ENCODE assay signal across 2 cellular contexts in the genomic region with DNA sequence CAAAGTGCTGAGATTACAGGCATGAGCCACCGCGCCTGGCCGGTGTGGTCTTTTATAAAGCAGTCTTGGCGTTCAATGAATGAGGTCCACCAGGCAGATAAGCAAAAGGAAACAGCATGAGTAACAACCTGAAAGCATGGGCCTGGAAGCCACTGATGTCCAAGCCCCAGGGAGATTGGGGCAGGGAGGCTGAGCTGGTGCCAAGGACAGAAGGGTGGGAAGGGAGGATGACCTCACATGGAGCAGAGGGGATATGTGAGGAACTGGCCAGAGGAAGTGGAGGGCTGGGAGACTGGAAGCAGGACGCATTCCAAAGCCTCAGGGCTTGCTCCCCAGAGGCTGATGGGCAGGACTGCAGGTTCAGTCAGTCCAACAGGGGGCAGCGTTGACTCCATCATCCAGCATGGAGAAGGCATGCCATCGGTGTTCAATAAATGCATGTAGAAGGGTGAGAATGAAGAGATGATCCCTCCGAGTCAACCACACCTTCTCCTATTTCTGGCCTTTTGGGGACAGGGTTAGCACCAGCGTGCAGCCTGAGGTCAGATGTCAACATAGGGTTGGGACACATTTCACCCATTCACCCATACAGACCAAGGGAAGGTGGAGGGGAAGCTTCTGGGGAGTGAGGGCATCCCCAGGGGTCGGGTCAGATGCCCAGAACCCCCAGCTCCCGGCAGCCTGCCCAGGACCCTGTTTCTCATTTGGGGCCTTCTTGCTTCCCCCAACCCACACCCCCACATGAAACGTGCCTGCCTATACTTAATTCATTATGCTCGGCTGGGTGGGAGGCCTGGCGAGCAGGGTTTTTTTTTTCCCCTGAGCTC.
TF ChIP-seq lines count a peak whose summit lies in the region.

No MANE protein-coding gene starts in this region.

TF ChIP-seq in IMR-90, 13 proteins besides CTCF, POLR2A, EP300 and RAD21:
- TF ChIP-seq CHD1 (IDR thresholded peaks at IDR 0.05; ENCODE audit: low read depth, low read length) (no peak), RCOR1 (IDR thresholded peaks at IDR 0.05; ENCODE audit: insufficient replicate concordance, low read length) (no peak)

TF ChIP-seq in HepG2, 621 proteins besides CTCF, POLR2A, EP300 and RAD21:
- TF ChIP-seq ZNF274 (CRISPR knock-in tag; IDR thresholded peaks at IDR 0.05) = 0 out of 2 replicates have a peak, but pooled peaks have one; percentile 35
- TF ChIP-seq RBM22 (optimal IDR thresholded peaks at IDR 0.05; ENCODE audit: low read length) = no peak
- peak; percentile 98 for TF ChIP-seq ZKSCAN8 (CRISPR knock-in tag; IDR thresholded peaks at IDR 0.05; ENCODE audit: borderline replicate concordance)
- TF ChIP-seq, protein P1, sequence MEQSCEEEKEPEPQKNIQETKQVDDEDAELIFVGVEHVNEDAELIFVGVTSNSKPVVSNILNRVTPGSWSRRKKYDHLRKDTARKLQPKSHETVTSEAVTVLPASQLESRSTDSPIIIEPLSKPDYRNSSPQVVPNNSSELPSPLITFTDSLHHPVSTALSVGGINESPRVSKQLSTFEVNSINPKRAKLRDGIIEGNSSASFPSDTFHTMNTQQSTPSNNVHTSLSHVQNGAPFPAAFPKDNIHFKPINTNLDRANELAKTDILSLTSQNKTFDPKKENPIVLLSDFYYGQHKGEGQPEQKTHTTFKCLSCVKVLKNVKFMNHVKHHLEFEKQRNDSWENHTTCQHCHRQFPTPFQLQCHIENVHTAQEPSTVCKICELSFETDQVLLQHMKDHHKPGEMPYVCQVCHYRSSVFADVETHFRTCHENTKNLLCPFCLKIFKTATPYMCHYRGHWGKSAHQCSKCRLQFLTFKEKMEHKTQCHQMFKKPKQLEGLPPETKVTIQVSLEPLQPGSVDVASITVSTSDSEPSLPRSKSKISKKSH (CRISPR knock-in tag; IDR thresholded peaks at IDR 0.05; ENCODE audit: borderline replicate concordance) = no peak
- no peak for TF ChIP-seq POLR2G (IDR thresholded peaks at IDR 0.05; ENCODE audit: low read depth, low read length)
- TF ChIP-seq STAG1 (CRISPR knock-in tag; IDR thresholded peaks at IDR 0.05) = peak; percentile 32; the same call in 1 of the 2 replicates
- no peak for TF ChIP-seq ZNF264 (CRISPR knock-in tag; IDR thresholded peaks at IDR 0.05)
- TF ChIP-seq, protein P2, sequence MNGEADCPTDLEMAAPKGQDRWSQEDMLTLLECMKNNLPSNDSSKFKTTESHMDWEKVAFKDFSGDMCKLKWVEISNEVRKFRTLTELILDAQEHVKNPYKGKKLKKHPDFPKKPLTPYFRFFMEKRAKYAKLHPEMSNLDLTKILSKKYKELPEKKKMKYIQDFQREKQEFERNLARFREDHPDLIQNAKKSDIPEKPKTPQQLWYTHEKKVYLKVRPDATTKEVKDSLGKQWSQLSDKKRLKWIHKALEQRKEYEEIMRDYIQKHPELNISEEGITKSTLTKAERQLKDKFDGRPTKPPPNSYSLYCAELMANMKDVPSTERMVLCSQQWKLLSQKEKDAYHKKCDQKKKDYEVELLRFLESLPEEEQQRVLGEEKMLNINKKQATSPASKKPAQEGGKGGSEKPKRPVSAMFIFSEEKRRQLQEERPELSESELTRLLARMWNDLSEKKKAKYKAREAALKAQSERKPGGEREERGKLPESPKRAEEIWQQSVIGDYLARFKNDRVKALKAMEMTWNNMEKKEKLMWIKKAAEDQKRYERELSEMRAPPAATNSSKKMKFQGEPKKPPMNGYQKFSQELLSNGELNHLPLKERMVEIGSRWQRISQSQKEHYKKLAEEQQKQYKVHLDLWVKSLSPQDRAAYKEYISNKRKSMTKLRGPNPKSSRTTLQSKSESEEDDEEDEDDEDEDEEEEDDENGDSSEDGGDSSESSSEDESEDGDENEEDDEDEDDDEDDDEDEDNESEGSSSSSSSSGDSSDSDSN (CRISPR knock-in tag; IDR thresholded peaks at IDR 0.05) = no peak
- TF ChIP-seq NBN (conservative IDR thresholded peaks at IDR 0.05) = no peak
- no peak for TF ChIP-seq BCL6 (CRISPR knock-in tag; IDR thresholded peaks at IDR 0.05)
- TF ChIP-seq ZNF572 (CRISPR knock-in tag; IDR thresholded peaks at IDR 0.05) = 0 out of 2 replicates have a peak, but pooled peaks have one; percentile 28
